In genomic region chr2:113181491-113182051, GRCh38 we compare ENCODE assay signal across 15 cellular contexts. TPM values are rescaled to one million over a fixed set of nuclear protein-coding genes. Genes with fewer than 3 reads are reported as not detected.
DNase-seq lines count a peak whose midpoint lies in the region; ATAC-seq and TF ChIP-seq lines count a peak whose summit lies in the region.
"Had no signal": no experiment of that assay in that cellular context is flagged by ENCODE, and none has a peak within 500 bp of the region (broad histone marks: within the 10 kb centered on the region; RNA-seq: fewer than 3 reads in every experiment).

No MANE protein-coding gene starts in this region.

- no peaks in the 10 kb centered on the region for H3K79me1 ChIP-seq in IMR-90 (ENCODE audit: low read depth in 1 of 2, low read length in 2 of 2)

- no peak for TF ChIP-seq RAD21 in IMR-90 (IDR thresholded peaks at IDR 0.05; ENCODE audit: low read length)

- no peak overlapping the region for H3K14ac ChIP-seq in IMR-90 (replicated peaks; ENCODE audit: low read depth, low read length)

- no peak overlapping the region for H3K4me2 ChIP-seq in IMR-90 (ENCODE audit: low read depth, low read length)
- H3K4me2 ChIP-seq in GM23338 = no peak overlapping the region

- BruUV-seq in IMR-90 (replicated peaks; lab: Mats Ljungman, UMichigan) = no TSS peak

- H2BK20ac ChIP-seq in IMR-90 (ENCODE audit: low read depth, low read length) = no peak overlapping the region

- no peaks in the 10 kb centered on the region for H3K9me3 Mint-ChIP-seq in CD4-positive, CD25-positive, alpha-beta regulatory T cell
- H3K9me3 Mint-ChIP-seq in naive thymus-derived CD8-positive, alpha-beta T cell = no peaks in the 10 kb centered on the region
- no peaks in the 10 kb centered on the region for H3K9me3 Mint-ChIP-seq in GM23338
- H3K9me3 Mint-ChIP-seq: H9 had no signal

- H3K27me3 ChIP-seq in CD4-positive, CD25-positive, alpha-beta regulatory T cell (ENCODE audit: control insufficient read depth, insufficient read depth, low read length) = no peaks in the 10 kb centered on the region
- peaks cover 30% of the 10 kb centered on the region; the same call in 1 of the 2 replicates for H3K27me3 ChIP-seq in IMR-90 (ENCODE audit: control insufficient read depth, insufficient read depth, low read length)
- H3K27me3 ChIP-seq in GM23338 (ENCODE audit: insufficient read depth) = no peaks in the 10 kb centered on the region
- H3K27me3 ChIP-seq: gastrocnemius medialis had no signal

- no peak overlapping the region for H2BK5ac ChIP-seq in IMR-90 (ENCODE audit: low read depth, low read length, poor library complexity, severe bottlenecking)

- no peak overlapping the region for H3K4ac ChIP-seq in IMR-90 (ENCODE audit: low read depth, low read length)

- peaks cover 13 to 97% (median 80%) of the 10 kb centered on the region in 4 donors for H3K4me1 Mint-ChIP-seq in CD4-positive, CD25-positive, alpha-beta regulatory T cell
- peaks cover 50 to 98% (median 95%) of the 10 kb centered on the region in 4 donors for H3K4me1 Mint-ChIP-seq in naive thymus-derived CD8-positive, alpha-beta T cell
- H3K4me1 Mint-ChIP-seq in GM23338 = peaks cover 11% of the 10 kb centered on the region

- H3K23ac ChIP-seq in IMR-90 (ENCODE audit: low read depth, low read length) = no peak overlapping the region; the same call in 1 of the 2 replicates

- H2AFZ ChIP-seq in IMR-90 (replicated peaks; ENCODE audit: low read length, poor library complexity) (peak overlapping the region; percentile 29), GM23338 (no peak overlapping the region)

- H4K20me1 ChIP-seq in IMR-90 (ENCODE audit: insufficient read depth, low read length) (no peaks in the 10 kb centered on the region), GM23338 (replicated peaks; ENCODE audit: insufficient read depth) (no peaks in the 10 kb centered on the region)

- no peak overlapping the region for H2BK120ac ChIP-seq in IMR-90 (ENCODE audit: low read depth, low read length)

- peaks cover 98% of the 10 kb centered on the region for H3K4me1 ChIP-seq in CD4-positive, CD25-positive, alpha-beta regulatory T cell (ENCODE audit: control insufficient read depth, insufficient read depth, low read length, poor library complexity, severe bottlenecking)
- H3K4me1 ChIP-seq in IMR-90 (ENCODE audit: control insufficient read depth, insufficient read depth, low read length) (no peaks in the 10 kb centered on the region), GM23338 (ENCODE audit: insufficient read depth) (no peaks in the 10 kb centered on the region)
- H3K4me1 ChIP-seq: gastrocnemius medialis had no signal

- H3K9me1 ChIP-seq in IMR-90 (ENCODE audit: insufficient read depth, low read length) = peaks cover 3% of the 10 kb centered on the region; the same call in 1 of the 2 replicates

- POLR2A ChIA-PET in IMR-90 (lab: Charles Lee; ENCODE audit: unreplicated experiment) = no interaction called here
- POLR2A ChIA-PET in naive thymus-derived CD8-positive, alpha-beta T cell (lab: Charles Lee) = interaction anchor here (0.6 to 19.8 kb wide), 11 partner anchors 8 to 196 kb away, joined by 3 to 318 read pairs (median 6); partner anchors contain the start of gene PSD4

- peak overlapping the region; percentile 88 to 96 (median 95) for H3K27ac Mint-ChIP-seq in CD4-positive, CD25-positive, alpha-beta regulatory T cell
- peak overlapping the region; percentile 87 to 97 (median 94) for H3K27ac Mint-ChIP-seq in naive thymus-derived CD8-positive, alpha-beta T cell
- no peak overlapping the region for H3K27ac Mint-ChIP-seq in GM23338

- H3K9ac ChIP-seq in IMR-90 (ENCODE audit: low read depth, low read length) = no peak overlapping the region

- H3K79me2 ChIP-seq in GM23338 (replicated peaks; ENCODE audit: insufficient read depth) = no peaks in the 10 kb centered on the region

- in situ Hi-C loops in IMR-90 (cut with MboI; ENCODE audit: low sequenced_read_pairs) = no loop called here

- H3K27ac ChIP-seq in CD4-positive, CD25-positive, alpha-beta regulatory T cell (ENCODE audit: insufficient read depth, low read length, poor library complexity, severe bottlenecking) = peak overlapping the region; percentile 42
- H3K27ac ChIP-seq in IMR-90 (ENCODE audit: insufficient read depth, low read length) (no peak overlapping the region), GM23338 (ENCODE audit: low read depth) (no peak overlapping the region)
- H3K27ac ChIP-seq: gastrocnemius medialis had no signal

- no peak overlapping the region for H4K8ac ChIP-seq in IMR-90 (ENCODE audit: low read depth in 2 of 2, low read length in 2 of 2)

- ATAC-seq in CD4-positive, CD25-positive, alpha-beta regulatory T cell (ENCODE audit: low read depth in 2 of 2) = peak in 1 of 2 donors; percentile 12
- ATAC-seq in IMR-90 (ENCODE audit: low read depth) (no peak), GM18867 (IDR thresholded peaks at IDR 0.05; ENCODE audit: unreplicated experiment) (no peak), GM18907 (IDR thresholded peaks at IDR 0.05; ENCODE audit: unreplicated experiment) (no peak), GM23338 (no peak; the same call in 1 of the 3 replicates)
- peak; percentile 41 to 54 for ATAC-seq in naive thymus-derived CD8-positive, alpha-beta T cell
- ATAC-seq: gastrocnemius medialis had no signal

- no CpG with 5 or more reads among the region's 4 CpGs for WGBS in IMR-90 (ENCODE audit: extremely low coverage in 2 of 2, insufficient read length in 1 of 2), 2 experiments

- H4K5ac ChIP-seq in IMR-90 (ENCODE audit: low read depth, low read length) = no peak overlapping the region

- no peak overlapping the region for H3K56ac ChIP-seq in IMR-90 (ENCODE audit: extremely low read depth, insufficient read depth, low read length)

- no peak for TF ChIP-seq CTCF in IMR-90 (conservative IDR thresholded peaks at IDR 0.05; ENCODE audit: low read depth, low read length)
- TF ChIP-seq CTCF in GM23338 (conservative IDR thresholded peaks at IDR 0.05; ENCODE audit: low read depth in 2 of 2) = no peak

- dilution Hi-C loops in IMR-90 (cut with HindIII; ENCODE audit: low sequenced_read_pairs, unreplicated experiment) = no loop called here

- no peak overlapping the region for H2BK15ac ChIP-seq in IMR-90 (ENCODE audit: low read depth, low read length)

- H3K36me3 ChIP-seq in CD4-positive, CD25-positive, alpha-beta regulatory T cell (ENCODE audit: control insufficient read depth, insufficient read depth, low read length) = peaks cover 67% of the 10 kb centered on the region
- H3K36me3 ChIP-seq in IMR-90 (ENCODE audit: control insufficient read depth, insufficient read depth, low read length) = no peaks in the 10 kb centered on the region
- no peaks in the 10 kb centered on the region for H3K36me3 ChIP-seq in GM23338 (ENCODE audit: insufficient read depth)
- H3K36me3 ChIP-seq: gastrocnemius medialis had no signal

- H3K36me3 Mint-ChIP-seq in CD4-positive, CD25-positive, alpha-beta regulatory T cell = peaks cover 37% of the 10 kb centered on the region
- H3K36me3 Mint-ChIP-seq in naive thymus-derived CD8-positive, alpha-beta T cell = peaks cover 3 to 73% (median 11%) of the 10 kb centered on the region in 3 donors
- H3K36me3 Mint-ChIP-seq in GM23338 (ENCODE audit: low read depth) = no peaks in the 10 kb centered on the region

- no peaks in the 10 kb centered on the region for H3K9me3 ChIP-seq in CD4-positive, CD25-positive, alpha-beta regulatory T cell (ENCODE audit: control insufficient read depth in 2 of 2, low read length in 2 of 2)
- H3K9me3 ChIP-seq in IMR-90 (ENCODE audit: control insufficient read depth, insufficient read depth, low read length) = no peaks in the 10 kb centered on the region
- H3K9me3 ChIP-seq: gastrocnemius medialis had no signal

- no peak overlapping the region for H2AK5ac ChIP-seq in IMR-90 (ENCODE audit: low read depth, low read length)

- H4K91ac ChIP-seq in IMR-90 (ENCODE audit: insufficient read depth, low read depth, low read length) = no peak overlapping the region

- CTCF ChIA-PET in IMR-90 (lab: Yijun Ruan, JAX) = interaction anchor here (1.3 kb wide), 1 partner anchor 9 kb away, joined by 3 read pairs; no protein-coding TSS in a partner anchor

- peak overlapping the region; percentile 73 to 92 (median 81) for H3K4me3 Mint-ChIP-seq in CD4-positive, CD25-positive, alpha-beta regulatory T cell
- H3K4me3 Mint-ChIP-seq in naive thymus-derived CD8-positive, alpha-beta T cell = peak overlapping the region; percentile 61 to 95 (median 78)
- no peak overlapping the region for H3K4me3 Mint-ChIP-seq in GM23338
- H3K4me3 Mint-ChIP-seq: H9 had no signal

- H3K18ac ChIP-seq in IMR-90 (ENCODE audit: low read depth, low read length) = no peak overlapping the region

- DNase-seq in CD4-positive, CD25-positive, alpha-beta regulatory T cell = peak in 1 of 3 donors; percentile 45
- no peak for DNase-seq in IMR-90
- peak; percentile 34 for DNase-seq in astrocyte of the hippocampus (ENCODE audit: low read depth, low spot score)
- peak in 2 of 10 donors; percentile 20 to 32 for DNase-seq in naive thymus-derived CD8-positive, alpha-beta T cell
- no peak for DNase-seq in GM23338 (ENCODE audit: low spot score)
- no peak for DNase-seq in retina
- DNase-seq: activated CD4-positive, alpha-beta T cell treated with anti-CD3 and anti-CD28 coated beads, Interleukin-2, amount 50 U/mL, for 48 hours; cerebellar nuclear complex; gastrocnemius medialis; H9; mesendoderm had no signal

- H2AK9ac ChIP-seq in IMR-90 (replicated peaks; ENCODE audit: low read depth, low read length, poor library complexity) = no peak overlapping the region

- no peaks in the 10 kb centered on the region for H3K27me3 Mint-ChIP-seq in CD4-positive, CD25-positive, alpha-beta regulatory T cell
- H3K27me3 Mint-ChIP-seq in naive thymus-derived CD8-positive, alpha-beta T cell = no peaks in the 10 kb centered on the region
- peaks cover 3% of the 10 kb centered on the region for H3K27me3 Mint-ChIP-seq in GM23338 (ENCODE audit: insufficient read depth, low read depth, poor library complexity)

- no peaks in the 10 kb centered on the region for H3F3A ChIP-seq in GM23338 (replicated peaks; ENCODE audit: low read depth)

- H3K4me3 ChIP-seq in CD4-positive, CD25-positive, alpha-beta regulatory T cell (ENCODE audit: low read depth, low read length) = peak overlapping the region; percentile 24
- H3K4me3 ChIP-seq in IMR-90 (ENCODE audit: insufficient read depth, low read depth, low read length) (no peak overlapping the region), GM23338 (no peak overlapping the region)
- H3K4me3 ChIP-seq: gastrocnemius medialis had no signal

- TF ChIP-seq POLR2A in IMR-90 (IDR thresholded peaks at IDR 0.05; ENCODE audit: low read depth, low read length) = no peak

- intact Hi-C loops in IMR-90 (cut with micrococcal nuclease) = no loop called here

- H3K9me2 ChIP-seq in GM23338 (ENCODE audit: insufficient read depth) = no peaks in the 10 kb centered on the region

RNA-seq across cellular contexts. Expression of gene PSD4, which starts 7.8 kb away (rescaled TPM):
- total RNA-seq in CD4-positive, CD25-positive, alpha-beta regulatory T cell = 124 TPM
- 10 to 100 TPM; 18.1 to 26.3 (median 20.7) TPM for polyA plus RNA-seq in CD4-positive, CD25-positive, alpha-beta regulatory T cell
- 0.28 and 0.36 TPM in 2 replicates for total RNA-seq in IMR-90 (2012; rRNA removed)
- 0.55 and 0.70 TPM in 2 replicates for polyA plus RNA-seq in IMR-90 (2012; rRNA removed)
- polyA plus RNA-seq in IMR-90 (2012; cell fraction: cytosol; rRNA removed) = 0.48 and 0.76 TPM in 2 replicates
- 0.66 and 0.72 TPM in 2 replicates for polyA plus RNA-seq in IMR-90 (2012; cell fraction: nucleus; rRNA removed; ENCODE audit: low replicate concordance)
- 100 to 1,000 TPM; 118 to 124 TPM for total RNA-seq in naive thymus-derived CD8-positive, alpha-beta T cell
- 10 to 100 TPM; 22.8 to 44.1 (median 29.9) TPM for polyA plus RNA-seq in naive thymus-derived CD8-positive, alpha-beta T cell
- total RNA-seq in GM23338 (2014; rRNA removed; shearing (Covaris generic)) = 0.66 and 1.1 TPM in 2 replicates
- 0.06 and 0.19 TPM in 2 replicates for polyA plus RNA-seq in GM23338 (2016; fragmentation: Nextera tagmentation; extraction: Ambion mirVana)

RNA-seq across cellular contexts. Expression of gene IL1RN, which starts 54.2 kb away (rescaled TPM):
- total RNA-seq in CD4-positive, CD25-positive, alpha-beta regulatory T cell = not detected
- polyA plus RNA-seq in CD4-positive, CD25-positive, alpha-beta regulatory T cell = under 1 TPM in 2 of 4 donors, not detected in 2; 0.23 to 0.59 TPM
- not detected in 2 replicates for total RNA-seq in IMR-90 (2012; rRNA removed)
- not detected in 2 replicates for polyA plus RNA-seq in IMR-90 (2012; rRNA removed)
- not detected in 2 replicates for polyA plus RNA-seq in IMR-90 (2012; cell fraction: cytosol; rRNA removed)
- polyA plus RNA-seq in IMR-90 (2012; cell fraction: nucleus; rRNA removed; ENCODE audit: low replicate concordance) = not detected in 2 replicates
- total RNA-seq in naive thymus-derived CD8-positive, alpha-beta T cell = 1 to 10 TPM in 1 of 2 experiments, not detected in 1; 1.2 TPM
- not detected for polyA plus RNA-seq in naive thymus-derived CD8-positive, alpha-beta T cell
- total RNA-seq in GM23338 (2014; rRNA removed; shearing (Covaris generic)) = not detected in 2 replicates
- polyA plus RNA-seq in GM23338 (2016; fragmentation: Nextera tagmentation; extraction: Ambion mirVana) = not detected in 2 replicates
- total RNA-seq: Daoy, H9, skeletal muscle tissue had no signal

Comparison
In these comparisons a context has a peak if more than half of its experiments do, and no peak if none do; other contexts are left out.
1. ATAC-seq: peak in naive thymus-derived CD8-positive, alpha-beta T cell (2 of 2); none in IMR-90 (single experiment), GM18867 (single experiment), GM18907 (single experiment) and GM23338 (single experiment).
2. RNA of gene PSD4, which starts 7.8 kb away (total RNA-seq): 124 TPM in CD4-positive, CD25-positive, alpha-beta regulatory T cell (single experiment) and 118 to 124 TPM in naive thymus-derived CD8-positive, alpha-beta T cell; 0.66 to 1.1 TPM in GM23338 and 0.28 to 0.36 TPM in IMR-90; every median in the first group is over 10 times any median in the second.